ENCODE assay signal across 25 cellular contexts in the genomic region with DNA sequence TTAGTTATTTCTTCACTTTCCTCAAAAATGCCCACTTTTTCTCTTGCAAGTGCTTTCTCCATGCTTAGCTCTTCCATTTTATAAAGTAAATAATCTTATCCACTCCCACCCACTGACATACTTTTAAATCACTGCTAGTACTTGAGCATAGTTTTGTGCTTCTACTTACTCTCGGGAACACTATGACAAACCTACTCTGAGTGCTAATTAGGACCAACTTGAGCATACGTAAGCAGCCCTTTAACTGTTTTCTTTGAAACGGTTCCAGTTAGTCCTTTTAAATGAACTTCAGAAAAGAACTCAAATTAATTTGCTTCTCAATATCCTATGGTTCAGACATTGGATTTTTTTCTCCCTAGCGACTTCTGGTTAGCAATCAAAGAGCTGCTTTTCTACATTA.
"Had no signal": no experiment of that assay in that cellular context is flagged by ENCODE, and none has a peak within 500 bp of the region (broad histone marks: within the 10 kb centered on the region; RNA-seq: fewer than 3 reads in every experiment).

No MANE protein-coding gene starts in this region.

- H3K4me1 Mint-ChIP-seq: naive B cell; nephron; stimulated activated memory B cell treated with anti-CD40 and anti-IgM and Interleukin-4, amounts not matched to agents 10 μg/mL and 1 μg/mL and 100 μg/mL, for 72 hours had no signal

- H3K36me3 Mint-ChIP-seq: naive B cell; stimulated activated memory B cell treated with anti-CD40 and anti-IgM and Interleukin-4, amounts not matched to agents 10 μg/mL and 1 μg/mL and 100 μg/mL, for 72 hours had no signal

- H3K36me3 ChIP-seq: esophagus muscularis mucosa, gastrocnemius medialis, pancreas, spleen, thoracic aorta, transverse colon, uterus had no signal

- H3K27ac Mint-ChIP-seq: dendritic cell treated with granulocyte-macrophage colony-stimulating factor and Interleukin-4, amounts not matched to agents 40 ng/mL and 50 ng/mL, for 4 days; effector memory CD8-positive, alpha-beta T cell; naive B cell; nephron; progenitor cell of endocrine pancreas; stimulated activated memory B cell treated with anti-CD40 and anti-IgM and Interleukin-4, amounts not matched to agents 10 μg/mL and 1 μg/mL and 100 μg/mL, for 72 hours; stimulated activated naive CD8-positive, alpha-beta T cell treated with anti-CD3 and anti-CD28 coated beads, Interleukin-15, Interleukin-2, amounts not matched to agents 100 ng/mL and 50 ng/mL, for 24 hours had no signal

- H3K4me3 ChIP-seq: esophagus muscularis mucosa, gastrocnemius medialis, lung, pancreas, spleen, thoracic aorta, transverse colon, uterus had no signal

- DNase-seq: effector memory CD8-positive, alpha-beta T cell; gastrocnemius medialis; glutamatergic neuron; islet precursor cell; mesenchymal stem cell; naive B cell; occipital lobe; pancreas; spleen; stimulated activated CD4-positive, alpha-beta T cell treated with anti-CD3 and anti-CD28 coated beads, Interleukin-15, amount 100 ng/mL, for 24 hours; stimulated activated CD4-positive, alpha-beta T cell treated with anti-CD3 and anti-CD28 coated beads, Interleukin-1b, Interleukin-23, amount 100 ng/mL, for 48 hours; stimulated activated CD4-positive, alpha-beta T cell treated with anti-CD3 and anti-CD28 coated beads, Interleukin-4, amount 100 ng/mL, for 24 hours; transverse colon; uterus had no signal

- H3K4me1 ChIP-seq: esophagus muscularis mucosa, gastrocnemius medialis, pancreas, spleen, transverse colon, uterus had no signal

- H3K27me3 ChIP-seq: esophagus muscularis mucosa, gastrocnemius medialis, pancreas, spleen, transverse colon, uterus had no signal

- H3K27me3 Mint-ChIP-seq: dendritic cell treated with granulocyte-macrophage colony-stimulating factor and Interleukin-4, amounts not matched to agents 40 ng/mL and 50 ng/mL, for 4 days; effector memory CD8-positive, alpha-beta T cell; naive B cell; progenitor cell of endocrine pancreas; stimulated activated memory B cell treated with anti-CD40 and anti-IgM and Interleukin-4, amounts not matched to agents 10 μg/mL and 1 μg/mL and 100 μg/mL, for 72 hours; stimulated activated naive CD8-positive, alpha-beta T cell treated with anti-CD3 and anti-CD28 coated beads, Interleukin-15, Interleukin-2, amounts not matched to agents 100 ng/mL and 50 ng/mL, for 24 hours had no signal

- H3K9me3 ChIP-seq: gastrocnemius medialis, pancreas, thoracic aorta, transverse colon, uterus had no signal

- ATAC-seq: effector memory CD8-positive, alpha-beta T cell; gastrocnemius medialis; left lobe of liver; pancreas; sciatic nerve; stimulated activated memory B cell treated with anti-CD40 and anti-IgM and Interleukin-4, amounts not matched to agents 10 μg/mL and 1 μg/mL and 100 μg/mL, for 72 hours had no signal

- H3K4me3 Mint-ChIP-seq: dendritic cell treated with granulocyte-macrophage colony-stimulating factor and Interleukin-4, amounts not matched to agents 40 ng/mL and 50 ng/mL, for 4 days; effector memory CD8-positive, alpha-beta T cell; naive B cell; nephron; stimulated activated memory B cell treated with anti-CD40 and anti-IgM and Interleukin-4, amounts not matched to agents 10 μg/mL and 1 μg/mL and 100 μg/mL, for 72 hours; stimulated activated naive CD8-positive, alpha-beta T cell treated with anti-CD3 and anti-CD28 coated beads, Interleukin-15, Interleukin-2, amounts not matched to agents 100 ng/mL and 50 ng/mL, for 24 hours had no signal

- H3K27ac ChIP-seq: epithelial cell of prostate, esophagus muscularis mucosa, gastrocnemius medialis, pancreas, spleen, thoracic aorta, transverse colon, uterus had no signal

- H3K9me3 Mint-ChIP-seq: nephron had no signal
